8 cellular contexts compared by ENCODE assay signal in genomic region chr10:88114368-88114767, GRCh38.
DNase-seq lines count a peak whose midpoint lies in the region; ATAC-seq and TF ChIP-seq lines count a peak whose summit lies in the region.

No MANE protein-coding gene starts in this region.

- in situ Hi-C loops in ACHN (cut with HindIII; ENCODE audit: low pct_ligation_motif_present, low pct_unique_long_range_greater_than_20kb, low sequenced_read_pairs): loop anchor here (10.0 kb wide), 1 partner anchor 240 kb away; no protein-coding TSS in a partner anchor

- no peak overlapping the region for H3K27ac ChIP-seq in VCaP
- no peak overlapping the region for H3K27ac ChIP-seq in iPS DF 6.9 (ENCODE audit: low read length)
- H3K27ac ChIP-seq in upper lobe of left lung: no peak overlapping the region

- H3K36me3 ChIP-seq in MG63 (no peaks in the 10 kb centered on the region), iPS DF 6.9 (ENCODE audit: control insufficient read depth, insufficient read depth, low read length) (no peaks in the 10 kb centered on the region), upper lobe of left lung (no peaks in the 10 kb centered on the region)

- peaks cover 2% of the 10 kb centered on the region; the same call in 1 of the 2 replicates for H3K4me1 ChIP-seq in iPS DF 6.9 (ENCODE audit: control insufficient read depth, insufficient read depth, low read length)
- H3K4me1 ChIP-seq in upper lobe of left lung: peaks cover 0 to 14% (median 6%) of the 10 kb centered on the region in 4 donors

- TF ChIP-seq CTCF in VCaP (conservative IDR thresholded peaks at IDR 0.05) (peak; percentile 36), upper lobe of left lung (IDR thresholded peaks at IDR 0.05) (peak; percentile 49 to 65 (median 58))

- TF ChIP-seq POLR2A in upper lobe of left lung (IDR thresholded peaks at IDR 0.05): no peak

- H3K4me3 Mint-ChIP-seq in activated CD8-positive, alpha-beta memory T cell treated with anti-CD3 and anti-CD28 coated beads, Interleukin-2, amount 10 ng/mL, durations not matched to agents 7 days and 5 days: no peak overlapping the region

- H3K36me3 Mint-ChIP-seq in activated CD8-positive, alpha-beta memory T cell treated with anti-CD3 and anti-CD28 coated beads, Interleukin-2, amount 10 ng/mL, durations not matched to agents 7 days and 5 days: peaks cover 2% of the 10 kb centered on the region

- WGBS in iPS DF 6.9 (ENCODE audit: insufficient coverage, insufficient read length): no CpG with 5 or more reads among the region's 7 CpGs
- 62 to 63% methylated on average over 7 of the region's 7 CpGs for WGBS in upper lobe of left lung, 2 donors

- H3K4me3 ChIP-seq in MG63 (no peak overlapping the region), iPS DF 6.9 (ENCODE audit: low read length) (no peak overlapping the region), upper lobe of left lung (no peak overlapping the region)

- H3K27me3 ChIP-seq in MG63: no peaks in the 10 kb centered on the region
- no peaks in the 10 kb centered on the region for H3K27me3 ChIP-seq in iPS DF 6.9 (ENCODE audit: control insufficient read depth, insufficient read depth, low read length)
- no peaks in the 10 kb centered on the region for H3K27me3 ChIP-seq in upper lobe of left lung

- no peak overlapping the region for H3K27ac Mint-ChIP-seq in activated CD8-positive, alpha-beta memory T cell treated with anti-CD3 and anti-CD28 coated beads, Interleukin-2, amount 10 ng/mL, durations not matched to agents 7 days and 5 days

- TF ChIP-seq EP300 in upper lobe of left lung (IDR thresholded peaks at IDR 0.05): no peak

- H3K9me3 ChIP-seq in MG63 (no peaks in the 10 kb centered on the region), iPS DF 6.9 (ENCODE audit: control insufficient read depth, insufficient read depth, low read length) (no peaks in the 10 kb centered on the region), upper lobe of left lung (no peaks in the 10 kb centered on the region)

- ATAC-seq in upper lobe of left lung (ENCODE audit: low FRiP score in 2 of 2): peak; percentile 58 to 84
- ATAC-seq in activated CD8-positive, alpha-beta memory T cell treated with anti-CD3 and anti-CD28 coated beads, Interleukin-2, amount 10 ng/mL, durations not matched to agents 7 days and 5 days: no peak

- CTCF ChIA-PET in activated CD8-positive, alpha-beta memory T cell treated with anti-CD3 and anti-CD28 coated beads, Interleukin-2, amount 10 ng/mL, durations not matched to agents 7 days and 5 days (lab: Charles Lee): interaction anchor here (0.6 to 1.6 kb wide), 10 partner anchors 21 to 376 kb away, joined by 3 to 4 read pairs (median 3); no protein-coding TSS in a partner anchor

- H3K4me1 Mint-ChIP-seq in activated CD8-positive, alpha-beta memory T cell treated with anti-CD3 and anti-CD28 coated beads, Interleukin-2, amount 10 ng/mL, durations not matched to agents 7 days and 5 days: peaks cover 7% of the 10 kb centered on the region

- H3K9me3 Mint-ChIP-seq in activated CD8-positive, alpha-beta memory T cell treated with anti-CD3 and anti-CD28 coated beads, Interleukin-2, amount 10 ng/mL, durations not matched to agents 7 days and 5 days (ENCODE audit: low read depth): no peaks in the 10 kb centered on the region

- peaks cover 2% of the 10 kb centered on the region for H3K27me3 Mint-ChIP-seq in activated CD8-positive, alpha-beta memory T cell treated with anti-CD3 and anti-CD28 coated beads, Interleukin-2, amount 10 ng/mL, durations not matched to agents 7 days and 5 days

- DNase-seq in ACHN: peak; percentile 63
- DNase-seq in GDM1 (lab: John Stamatoyannopoulos, UW): peak; percentile 61
- DNase-seq in MG63: peak; percentile 15
- peak; percentile 27 for DNase-seq in iPS DF 6.9 (ENCODE audit: low read depth, low spot score)
- peak in 1 of 2 donors; percentile 77 for DNase-seq in upper lobe of left lung
- no peak for DNase-seq in activated CD8-positive, alpha-beta memory T cell treated with anti-CD3 and anti-CD28 coated beads, Interleukin-2, amount 10 ng/mL, durations not matched to agents 7 days and 5 days
- DNase-seq in activated CD4-positive, CD25-positive, alpha-beta regulatory T cell treated with anti-CD3 and anti-CD28 coated beads, Interleukin-2, amount 50 U/mL, for 72 hours: no peak

Comparison
In these comparisons a context has a peak if more than half of its experiments do, and no peak if none do; other contexts are left out.
1. DNase-seq: peak in ACHN (single experiment), GDM1 (single experiment), MG63 (single experiment) and iPS DF 6.9 (single experiment); none in activated CD8-positive, alpha-beta memory T cell treated with anti-CD3 and anti-CD28 coated beads, Interleukin-2, amount 10 ng/mL, durations not matched to agents 7 days and 5 days (single experiment) and activated CD4-positive, CD25-positive, alpha-beta regulatory T cell treated with anti-CD3 and anti-CD28 coated beads, Interleukin-2, amount 50 U/mL, for 72 hours (single experiment).